Comparison of ENCODE assay signal across 20 cellular contexts in the genomic region with DNA sequence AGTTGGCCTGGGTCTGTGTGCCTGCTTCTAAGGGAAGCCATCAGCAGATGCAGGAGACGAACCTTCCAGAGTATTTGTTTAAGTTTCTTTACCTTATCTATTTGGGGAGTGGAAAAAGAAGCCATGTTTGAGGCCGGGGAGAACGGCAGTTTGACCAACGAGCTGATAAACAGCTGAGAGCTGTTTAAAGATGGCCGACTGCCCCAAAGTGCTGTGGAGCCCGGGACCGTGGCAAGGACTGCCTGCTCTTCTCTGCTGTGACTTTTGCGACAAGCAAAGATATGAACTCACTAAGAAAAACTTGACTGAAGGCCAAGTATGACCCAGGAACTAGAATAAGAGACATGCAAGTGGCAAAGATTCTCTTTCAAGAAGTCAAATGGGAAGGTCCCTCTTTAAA.
"Had no signal": no experiment of that assay in that cellular context is flagged by ENCODE, and none has a peak within 500 bp of the region (broad histone marks: within the 10 kb centered on the region; RNA-seq: fewer than 3 reads in every experiment).

No MANE protein-coding gene starts in this region.

- H3K36me3 ChIP-seq: heart right ventricle, lower lobe of right lung, tibial artery had no signal

- H3K9me3 ChIP-seq: heart right ventricle, lower lobe of right lung, tibial artery had no signal

- H3K4me1 ChIP-seq: lower lobe of right lung, parathyroid adenoma, tibial artery had no signal

- H3K9me3 Mint-ChIP-seq: activated naive CD8-positive, alpha-beta T cell treated with anti-CD3 and anti-CD28 coated beads for 36 hours; activated T-cell treated with anti-CD3 and anti-CD28 coated beads, Interleukin-2, amount 50 U/mL, for 24 hours; naive thymus-derived CD8-positive, alpha-beta T cell; stimulated activated naive CD8-positive, alpha-beta T cell treated with anti-CD3 and anti-CD28 coated beads, Interleukin-15, Interleukin-2, amounts not matched to agents 100 ng/mL and 50 ng/mL, for 24 hours; WTC11 had no signal

- H3K4me3 ChIP-seq: coronary artery, heart right ventricle, lower lobe of right lung, tibial artery had no signal

- H3K4me1 Mint-ChIP-seq: activated naive CD8-positive, alpha-beta T cell treated with anti-CD3 and anti-CD28 coated beads for 36 hours; naive thymus-derived CD8-positive, alpha-beta T cell; WTC11 had no signal

- H3K36me3 Mint-ChIP-seq: activated naive CD8-positive, alpha-beta T cell treated with anti-CD3 and anti-CD28 coated beads for 36 hours; naive thymus-derived CD8-positive, alpha-beta T cell; WTC11 had no signal

- H2AFZ ChIP-seq: parathyroid adenoma had no signal

- DNase-seq: activated CD8-positive, alpha-beta memory T cell treated with anti-CD3 and anti-CD28 coated beads for 24 hours; activated CD8-positive, alpha-beta memory T cell treated with anti-CD3 and anti-CD28 coated beads, Interleukin-2, amount 50 U/mL, for 4 hours; activated naive CD4-positive, alpha-beta T cell treated with Interleukin-2 at 50 U/mL for 16 hours; activated naive CD8-positive, alpha-beta T cell treated with anti-CD3 and anti-CD28 coated beads for 36 hours; activated T-cell treated with anti-CD3 and anti-CD28 coated beads, Interleukin-2, amount 50 U/mL, for 24 hours; cerebellar nuclear complex; foreskin fibroblast; heart right ventricle; lower lobe of right lung; naive thymus-derived CD8-positive, alpha-beta T cell; stimulated activated CD4-positive, alpha-beta T cell treated with anti-CD3 and anti-CD28 coated beads, Interleukin-1b, Interleukin-23, amount 100 ng/mL, for 48 hours; substantia nigra; T-helper 1 cell; tibial artery had no signal

- H3K9ac ChIP-seq: parathyroid adenoma had no signal

- H3K27ac Mint-ChIP-seq: activated naive CD8-positive, alpha-beta T cell treated with anti-CD3 and anti-CD28 coated beads for 36 hours; activated T-cell treated with anti-CD3 and anti-CD28 coated beads, Interleukin-2, amount 50 U/mL, for 24 hours; naive thymus-derived CD8-positive, alpha-beta T cell; stimulated activated naive CD8-positive, alpha-beta T cell treated with anti-CD3 and anti-CD28 coated beads, Interleukin-15, Interleukin-2, amounts not matched to agents 100 ng/mL and 50 ng/mL, for 24 hours; WTC11 had no signal

- H3K27ac ChIP-seq: coronary artery, heart right ventricle, lower lobe of right lung, parathyroid adenoma, tibial artery had no signal

- H3K4me3 Mint-ChIP-seq: activated naive CD8-positive, alpha-beta T cell treated with anti-CD3 and anti-CD28 coated beads for 36 hours; activated T-cell treated with anti-CD3 and anti-CD28 coated beads, Interleukin-2, amount 50 U/mL, for 24 hours; naive thymus-derived CD8-positive, alpha-beta T cell; stimulated activated naive CD8-positive, alpha-beta T cell treated with anti-CD3 and anti-CD28 coated beads, Interleukin-15, Interleukin-2, amounts not matched to agents 100 ng/mL and 50 ng/mL, for 24 hours; WTC11 had no signal

- H3K27me3 ChIP-seq: heart right ventricle had no signal

- ATAC-seq: left lobe of liver; lower lobe of right lung; naive thymus-derived CD8-positive, alpha-beta T cell; right cardiac atrium had no signal

- H3K27me3 Mint-ChIP-seq: activated naive CD8-positive, alpha-beta T cell treated with anti-CD3 and anti-CD28 coated beads for 36 hours; stimulated activated naive CD8-positive, alpha-beta T cell treated with anti-CD3 and anti-CD28 coated beads, Interleukin-15, Interleukin-2, amounts not matched to agents 100 ng/mL and 50 ng/mL, for 24 hours had no signal
